Comparison of ENCODE assay signal across 14 cellular contexts in the genomic region with DNA sequence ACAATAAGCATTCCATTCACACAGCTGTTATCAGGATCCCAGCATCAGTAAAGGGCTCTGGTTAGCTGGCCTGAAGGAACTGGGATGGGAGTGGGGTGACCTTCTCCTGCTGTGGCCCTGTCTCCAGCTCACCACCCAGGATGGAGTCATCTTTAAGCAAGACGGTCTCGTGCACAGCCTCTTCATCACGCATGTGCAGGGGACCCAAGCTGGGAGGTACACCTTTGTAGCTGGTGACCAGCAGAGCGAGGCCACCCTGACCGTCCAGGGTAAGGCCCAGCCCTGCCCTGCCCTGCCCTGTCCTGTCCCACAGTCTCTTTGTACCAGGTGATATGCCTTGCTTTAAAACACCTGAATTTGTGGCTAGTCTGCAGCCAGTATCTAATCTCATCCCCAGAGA. TPM values are rescaled to one million over a fixed set of nuclear protein-coding genes. Genes with fewer than 3 reads are reported as not detected.
"Had no signal": no experiment of that assay in that cellular context is flagged by ENCODE, and none has a peak within 500 bp of the region (broad histone marks: within the 10 kb centered on the region; RNA-seq: fewer than 3 reads in every experiment).

No MANE protein-coding gene starts in this region.

- H3K4me3 ChIP-seq: esophagus squamous epithelium, left ventricle myocardium inferior, thoracic aorta, uterus had no signal

- H3K9me3 Mint-ChIP-seq: activated naive CD8-positive, alpha-beta T cell treated with anti-CD3 and anti-CD28 coated beads, Interleukin-2, amount 10 ng/mL, durations not matched to agents 7 days and 5 days; memory B cell had no signal

- ATAC-seq: stimulated activated naive CD8-positive, alpha-beta T cell treated with anti-CD3 and anti-CD28 coated beads, Interleukin-15, Interleukin-2, amounts not matched to agents 100 U/mL and 50 U/mL, for 24 hours had no signal

- H3K27ac ChIP-seq: esophagus squamous epithelium, left ventricle myocardium inferior, thoracic aorta, uterus, VCaP had no signal

- H3K4me1 Mint-ChIP-seq: activated naive CD8-positive, alpha-beta T cell treated with anti-CD3 and anti-CD28 coated beads, Interleukin-2, amount 10 ng/mL, durations not matched to agents 7 days and 5 days; memory B cell had no signal

- DNase-seq: activated gamma-delta T cell; activated naive CD8-positive, alpha-beta T cell treated with anti-CD3 and anti-CD28 coated beads, Interleukin-2, amount 10 ng/mL, durations not matched to agents 7 days and 5 days; activated T-cell treated with anti-CD3 and anti-CD28 coated beads for 4 hours; anterior cingulate cortex; esophagus squamous epithelium; left ventricle myocardium inferior; stimulated activated CD4-positive, alpha-beta T cell treated with anti-CD3 and anti-CD28 coated beads, Interleukin-4, amount 100 ng/mL, for 1 hour; stimulated activated CD8-positive, alpha-beta memory T cell treated with anti-CD3 and anti-CD28 coated beads, Interleukin-4, amount 100 ng/mL, for 48 hours; stimulated activated naive CD8-positive, alpha-beta T cell treated with anti-CD3 and anti-CD28 coated beads, Interleukin-15, Interleukin-2, amounts not matched to agents 100 U/mL and 50 U/mL, for 24 hours had no signal

- H3K36me3 Mint-ChIP-seq: activated naive CD8-positive, alpha-beta T cell treated with anti-CD3 and anti-CD28 coated beads, Interleukin-2, amount 10 ng/mL, durations not matched to agents 7 days and 5 days; memory B cell had no signal

- H3K4me1 ChIP-seq: esophagus squamous epithelium, left ventricle myocardium inferior, uterus had no signal

- H3K36me3 ChIP-seq: esophagus squamous epithelium, left ventricle myocardium inferior, thoracic aorta, uterus had no signal

- H3K4me3 Mint-ChIP-seq: activated naive CD8-positive, alpha-beta T cell treated with anti-CD3 and anti-CD28 coated beads, Interleukin-2, amount 10 ng/mL, durations not matched to agents 7 days and 5 days; memory B cell had no signal

- H3K9me3 ChIP-seq: esophagus squamous epithelium, left ventricle myocardium inferior, thoracic aorta, uterus had no signal

- H3K27me3 ChIP-seq: uterus had no signal

- H3K27ac Mint-ChIP-seq: activated naive CD8-positive, alpha-beta T cell treated with anti-CD3 and anti-CD28 coated beads, Interleukin-2, amount 10 ng/mL, durations not matched to agents 7 days and 5 days; memory B cell had no signal

RNA-seq across cellular contexts. Expression of gene IGFN1, which starts 24.3 kb away (rescaled TPM):
- total RNA-seq: activated naive CD8-positive, alpha-beta T cell treated with anti-CD3 and anti-CD28 coated beads, Interleukin-2, amount 10 ng/mL, durations not matched to agents 7 days and 5 days; esophagus squamous epithelium; left ventricle myocardium inferior; thoracic aorta had no signal
- polyA plus RNA-seq: neural cell had no signal
